21 cellular contexts compared by ENCODE assay signal in the genomic region with DNA sequence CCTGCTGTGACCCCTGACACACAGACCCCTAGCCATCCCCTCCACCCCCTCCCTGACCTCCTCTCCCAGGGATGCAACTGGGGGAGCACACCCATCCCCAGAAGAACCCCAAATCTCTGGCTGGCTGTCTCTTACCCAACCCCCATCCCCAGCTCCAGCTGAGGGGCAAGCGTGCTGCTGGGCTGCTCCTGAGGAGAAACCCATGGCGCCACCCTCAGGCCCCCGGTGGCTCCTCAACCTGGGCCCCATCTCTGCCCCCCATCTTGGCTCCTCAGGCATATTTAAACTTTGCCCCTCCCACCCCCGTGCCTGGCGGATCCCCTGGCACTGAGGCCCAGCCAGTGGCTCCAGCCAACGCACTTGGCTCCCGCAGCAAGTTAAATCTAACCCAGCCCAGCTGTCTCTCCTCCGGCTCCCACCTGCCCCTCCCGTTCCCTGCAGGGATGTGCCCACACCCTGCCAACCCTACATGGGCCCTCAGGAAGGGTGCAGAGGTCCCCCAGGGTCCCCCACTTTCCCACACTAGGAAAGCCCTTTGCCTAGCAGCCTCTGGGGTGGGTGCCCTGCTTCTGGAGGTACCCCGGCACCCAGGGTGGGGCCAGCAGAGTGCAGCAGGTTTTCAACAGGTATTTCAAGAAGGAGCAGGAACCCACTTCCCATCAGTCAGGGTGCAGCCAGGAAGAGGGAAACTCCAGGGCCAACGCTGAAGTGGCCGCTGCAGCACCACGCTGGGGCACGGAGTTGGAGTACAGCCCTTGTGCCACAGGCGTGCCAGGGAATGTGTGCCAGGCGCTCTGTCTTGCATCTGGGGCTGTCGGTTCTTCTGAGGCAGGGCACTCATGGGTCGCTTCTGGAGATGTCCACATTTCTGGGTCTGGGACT. TPM values are rescaled to one million over a fixed set of nuclear protein-coding genes. Genes with fewer than 3 reads are reported as not detected.
"Had no signal": no experiment of that assay in that cellular context is flagged by ENCODE, and none has a peak within 500 bp of the region (broad histone marks: within the 10 kb centered on the region; RNA-seq: fewer than 3 reads in every experiment).

No MANE protein-coding gene starts in this region.

- H3K27ac Mint-ChIP-seq: activated CD4-positive, alpha-beta T cell treated with anti-CD3 and anti-CD28 coated beads for 36 hours; activated CD8-positive, alpha-beta T cell treated with anti-CD3 and anti-CD28 coated beads, Interleukin-2, amount 10 ng/mL, durations not matched to agents 7 days and 5 days; activated T-helper 1 cell treated with anti-CD3 and anti-CD28 coated beads, Interleukin-12 subunit alpha, Interleukin-12 subunit beta, Interleukin-2, Interleukin-4 antibody, amounts not matched to agents 30 ng/mL and 10 ng/mL and 1 ng/mL, durations not matched to agents 14 hours and 24 hours and 36 hours; naive B cell; stimulated activated naive CD8-positive, alpha-beta T cell treated with anti-CD3 and anti-CD28 coated beads, Interleukin-15, Interleukin-2, amounts not matched to agents 100 ng/mL and 50 ng/mL, for 24 hours had no signal

- H3K9me3 ChIP-seq: colonic mucosa, lower lobe of right lung, neutrophil, thoracic aorta had no signal

- H3K36me3 ChIP-seq: colonic mucosa, lower lobe of right lung, neutrophil, thoracic aorta, WERI-Rb-1 had no signal

- H3K4me3 ChIP-seq: colonic mucosa, lower lobe of right lung, thoracic aorta had no signal

- H3K27me3 ChIP-seq: colonic mucosa had no signal

- DNase-seq: activated CD4-positive, alpha-beta T cell treated with anti-CD3 and anti-CD28 coated beads for 36 hours; activated CD8-positive, alpha-beta memory T cell treated with anti-CD3 and anti-CD28 coated beads, Interleukin-2, amount 50 U/mL, for 48 hours; activated CD8-positive, alpha-beta T cell treated with anti-CD3 and anti-CD28 coated beads, Interleukin-2, amount 10 ng/mL, durations not matched to agents 7 days and 5 days; activated naive CD4-positive, alpha-beta T cell; caudate nucleus; colonic mucosa; effector CD4-positive, alpha-beta T cell; hypothalamus; kidney glomerular epithelial cell; lower lobe of right lung; midbrain; naive B cell; stimulated activated CD4-positive, alpha-beta T cell treated with anti-CD3 and anti-CD28 coated beads, Interleukin-2, amount 100 ng/mL, for 48 hours; T-helper 9 cell; WERI-Rb-1 had no signal

- H3K4me3 Mint-ChIP-seq: activated CD4-positive, alpha-beta T cell treated with anti-CD3 and anti-CD28 coated beads for 36 hours; activated CD8-positive, alpha-beta T cell treated with anti-CD3 and anti-CD28 coated beads, Interleukin-2, amount 10 ng/mL, durations not matched to agents 7 days and 5 days; activated T-helper 1 cell treated with anti-CD3 and anti-CD28 coated beads, Interleukin-12 subunit alpha, Interleukin-12 subunit beta, Interleukin-2, Interleukin-4 antibody, amounts not matched to agents 30 ng/mL and 10 ng/mL and 1 ng/mL, durations not matched to agents 14 hours and 24 hours and 36 hours; naive B cell; stimulated activated naive CD8-positive, alpha-beta T cell treated with anti-CD3 and anti-CD28 coated beads, Interleukin-15, Interleukin-2, amounts not matched to agents 100 ng/mL and 50 ng/mL, for 24 hours had no signal

- H3K9me3 Mint-ChIP-seq: activated T-helper 1 cell treated with anti-CD3 and anti-CD28 coated beads, Interleukin-12 subunit alpha, Interleukin-12 subunit beta, Interleukin-2, Interleukin-4 antibody, amounts not matched to agents 30 ng/mL and 10 ng/mL and 1 ng/mL, durations not matched to agents 14 hours and 24 hours and 36 hours; stimulated activated naive CD8-positive, alpha-beta T cell treated with anti-CD3 and anti-CD28 coated beads, Interleukin-15, Interleukin-2, amounts not matched to agents 100 ng/mL and 50 ng/mL, for 24 hours had no signal

- H3K4me1 ChIP-seq: colonic mucosa had no signal

- H3K27me3 Mint-ChIP-seq: activated CD4-positive, alpha-beta T cell treated with anti-CD3 and anti-CD28 coated beads for 36 hours; stimulated activated naive CD8-positive, alpha-beta T cell treated with anti-CD3 and anti-CD28 coated beads, Interleukin-15, Interleukin-2, amounts not matched to agents 100 ng/mL and 50 ng/mL, for 24 hours had no signal

- H3K27ac ChIP-seq: colonic mucosa, lower lobe of right lung, neutrophil, thoracic aorta, WERI-Rb-1 had no signal

- ATAC-seq: activated CD4-positive, alpha-beta T cell treated with anti-CD3 and anti-CD28 coated beads for 36 hours; activated CD8-positive, alpha-beta T cell treated with anti-CD3 and anti-CD28 coated beads, Interleukin-2, amount 10 ng/mL, durations not matched to agents 7 days and 5 days; lower lobe of right lung; sciatic nerve had no signal

- H3K36me3 Mint-ChIP-seq: naive B cell had no signal

RNA-seq across cellular contexts. Expression of a gene that starts 12.9 kb away (rescaled TPM):
- total RNA-seq: activated CD4-positive, alpha-beta T cell treated with anti-CD3 and anti-CD28 coated beads for 36 hours; activated CD8-positive, alpha-beta T cell treated with anti-CD3 and anti-CD28 coated beads, Interleukin-2, amount 10 ng/mL, durations not matched to agents 7 days and 5 days; activated T-helper 1 cell treated with anti-CD3 and anti-CD28 coated beads, Interleukin-12 subunit alpha, Interleukin-12 subunit beta, Interleukin-2, Interleukin-4 antibody, amounts not matched to agents 30 ng/mL and 10 ng/mL and 1 ng/mL, durations not matched to agents 14 hours and 24 hours and 36 hours; colonic mucosa; lower lobe of right lung; posterior vena cava; sciatic nerve; thoracic aorta had no signal
